15 cellular contexts compared by ENCODE assay signal in genomic region chr1:70907563-70908310, GRCh38.
A peak's percentile ranks its signal among the peaks of the same experiment; 100 is the strongest.
DNase-seq lines count a peak whose midpoint lies in the region; ATAC-seq and TF ChIP-seq lines count a peak whose summit lies in the region.
"Had no signal": no experiment of that assay in that cellular context is flagged by ENCODE, and none has a peak within 500 bp of the region (broad histone marks: within the 10 kb centered on the region; RNA-seq: fewer than 3 reads in every experiment).

No MANE protein-coding gene starts in this region.

- intact Hi-C loops in natural killer cell (cut with micrococcal nuclease) = no loop called here
- intact Hi-C loops in right cardiac atrium (cut with DNase I) = no loop called here

- H3K9me3 Mint-ChIP-seq in natural killer cell = peaks cover 0 to 2% of the 10 kb centered on the region in 2 donors
- H3K9me3 Mint-ChIP-seq in activated CD8-positive, alpha-beta memory T cell treated with anti-CD3 and anti-CD28 coated beads, Interleukin-2, amount 10 ng/mL, durations not matched to agents 7 days and 5 days (ENCODE audit: low read depth) = no peaks in the 10 kb centered on the region

- no peaks in the 10 kb centered on the region for H3K27me3 ChIP-seq in right cardiac atrium (ENCODE audit: control insufficient read depth, insufficient read depth)
- H3K27me3 ChIP-seq: BLaER1 had no signal

- peaks cover 41 to 51% of the 10 kb centered on the region in 2 donors for H3K4me1 Mint-ChIP-seq in natural killer cell
- no peaks in the 10 kb centered on the region for H3K4me1 Mint-ChIP-seq in activated CD8-positive, alpha-beta memory T cell treated with anti-CD3 and anti-CD28 coated beads, Interleukin-2, amount 10 ng/mL, durations not matched to agents 7 days and 5 days
- H3K4me1 Mint-ChIP-seq: CD4-positive, alpha-beta memory T cell; H9 had no signal

- no peak overlapping the region for H3K4me3 ChIP-seq in right cardiac atrium (ENCODE audit: low read length)
- H3K4me3 ChIP-seq: BLaER1 had no signal

- no peaks in the 10 kb centered on the region for H3K4me1 ChIP-seq in right cardiac atrium (ENCODE audit: control insufficient read depth, insufficient read depth, low read length)
- H3K4me1 ChIP-seq: BLaER1 had no signal

- H3K36me3 Mint-ChIP-seq in natural killer cell = peaks cover 14% of the 10 kb centered on the region
- H3K36me3 Mint-ChIP-seq in activated CD8-positive, alpha-beta memory T cell treated with anti-CD3 and anti-CD28 coated beads, Interleukin-2, amount 10 ng/mL, durations not matched to agents 7 days and 5 days = no peaks in the 10 kb centered on the region
- H3K36me3 Mint-ChIP-seq: CD4-positive, alpha-beta memory T cell had no signal

- H3K27me3 Mint-ChIP-seq in natural killer cell (ENCODE audit: low read depth in 2 of 2) = peaks cover 7 to 50% of the 10 kb centered on the region in 2 donors
- H3K27me3 Mint-ChIP-seq in activated CD8-positive, alpha-beta memory T cell treated with anti-CD3 and anti-CD28 coated beads, Interleukin-2, amount 10 ng/mL, durations not matched to agents 7 days and 5 days = no peaks in the 10 kb centered on the region

- TF ChIP-seq CTCF in natural killer cell (IDR thresholded peaks at IDR 0.05) = no peak

- H3K4me3 Mint-ChIP-seq in natural killer cell = peak overlapping the region; percentile 48
- no peak overlapping the region for H3K4me3 Mint-ChIP-seq in activated CD8-positive, alpha-beta memory T cell treated with anti-CD3 and anti-CD28 coated beads, Interleukin-2, amount 10 ng/mL, durations not matched to agents 7 days and 5 days
- H3K4me3 Mint-ChIP-seq: CD14-positive monocyte; CD4-positive, alpha-beta memory T cell; H9 had no signal

- WGBS in right cardiac atrium = 88% methylated on average over 8 of the region's 8 CpGs

- peak; percentile 7 for DNase-seq in NCI-H82 (lab: John Stamatoyannopoulos, UW)
- no peak for DNase-seq in NCI-H82 treated with DMSO at 0.1 percent for 48 hours (lab: John Stamatoyannopoulos, UW; ENCODE audit: unreplicated experiment)
- peak; percentile 8 for DNase-seq in NK-92 (lab: John Stamatoyannopoulos, UW; ENCODE audit: unreplicated experiment)
- DNase-seq in natural killer cell = no peak
- no peak for DNase-seq in right cardiac atrium
- no peak for DNase-seq in activated CD8-positive, alpha-beta memory T cell treated with anti-CD3 and anti-CD28 coated beads, Interleukin-2, amount 10 ng/mL, durations not matched to agents 7 days and 5 days
- no peak for DNase-seq in NCI-H526 treated with DMSO at 0.1 percent for 48 hours (lab: John Stamatoyannopoulos, UW)
- DNase-seq: 8988T; CD4-positive, alpha-beta memory T cell; DMS153; DMS79; H9 had no signal

- no peaks in the 10 kb centered on the region for H3K9me3 ChIP-seq in right cardiac atrium (ENCODE audit: control insufficient read depth, low read length)
- H3K9me3 ChIP-seq: BLaER1 had no signal

- H3K27ac ChIP-seq in right cardiac atrium (ENCODE audit: low read length) = no peak overlapping the region
- H3K27ac ChIP-seq: BLaER1 had no signal

- H3K27ac Mint-ChIP-seq in natural killer cell = peak overlapping the region; percentile 52 to 72
- H3K27ac Mint-ChIP-seq in activated CD8-positive, alpha-beta memory T cell treated with anti-CD3 and anti-CD28 coated beads, Interleukin-2, amount 10 ng/mL, durations not matched to agents 7 days and 5 days = no peak overlapping the region
- H3K27ac Mint-ChIP-seq: CD14-positive monocyte; CD4-positive, alpha-beta memory T cell; H9 had no signal

- ATAC-seq in natural killer cell (peak in 2 of 3 donors; percentile 56 to 66), right cardiac atrium (no peak)
- ATAC-seq in activated CD8-positive, alpha-beta memory T cell treated with anti-CD3 and anti-CD28 coated beads, Interleukin-2, amount 10 ng/mL, durations not matched to agents 7 days and 5 days = no peak
- ATAC-seq: HepG2 had no signal

- CTCF ChIA-PET in activated CD8-positive, alpha-beta memory T cell treated with anti-CD3 and anti-CD28 coated beads, Interleukin-2, amount 10 ng/mL, durations not matched to agents 7 days and 5 days (lab: Charles Lee) = no interaction called here

Comparison
In these comparisons a context has a peak if more than half of its experiments do, and no peak if none do; other contexts are left out.
1. DNase-seq: peak in NCI-H82 (single experiment) and NK-92 (single experiment); none in NCI-H82 treated with DMSO at 0.1 percent for 48 hours (single experiment), natural killer cell (single experiment), right cardiac atrium (0 of 3), activated CD8-positive, alpha-beta memory T cell treated with anti-CD3 and anti-CD28 coated beads, Interleukin-2, amount 10 ng/mL, durations not matched to agents 7 days and 5 days (single experiment) and NCI-H526 treated with DMSO at 0.1 percent for 48 hours (single experiment).
2. ATAC-seq: peak in natural killer cell (2 of 3); none in right cardiac atrium (0 of 2) and activated CD8-positive, alpha-beta memory T cell treated with anti-CD3 and anti-CD28 coated beads, Interleukin-2, amount 10 ng/mL, durations not matched to agents 7 days and 5 days (single experiment).